In the genomic region with DNA sequence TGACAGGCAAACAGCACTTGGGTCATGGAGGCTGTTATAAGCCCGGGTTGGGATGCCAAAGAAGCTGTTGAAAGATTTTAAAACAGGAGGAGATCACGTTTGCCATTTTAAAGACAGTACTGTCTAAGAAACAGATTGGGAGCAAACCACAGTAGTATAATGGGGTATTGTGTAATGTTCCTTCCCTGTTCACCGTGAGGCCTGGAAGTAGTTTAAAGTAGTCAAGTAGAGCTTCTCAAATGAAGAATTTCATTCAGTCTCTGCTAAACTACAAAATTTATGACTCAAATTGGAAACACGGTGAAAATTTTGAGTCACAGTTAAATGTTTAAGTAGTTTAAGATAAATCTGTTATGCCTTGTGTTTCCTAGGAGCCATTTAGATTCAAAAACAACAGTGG, we compare ENCODE assay signal across 8 cellular contexts. TPM values are rescaled to one million over a fixed set of nuclear protein-coding genes. Genes with fewer than 3 reads are reported as not detected.
A peak's percentile ranks its signal among the peaks of the same experiment; 100 is the strongest.
DNase-seq lines count a peak whose midpoint lies in the region; ATAC-seq and TF ChIP-seq lines count a peak whose summit lies in the region.
"Had no signal": no experiment of that assay in that cellular context is flagged by ENCODE, and none has a peak within 500 bp of the region (broad histone marks: within the 10 kb centered on the region; RNA-seq: fewer than 3 reads in every experiment).

No MANE protein-coding gene starts in this region.

- H3K4me1 ChIP-seq in HEK293 (ENCODE audit: control insufficient read depth, insufficient read depth, low read length) (no peaks in the 10 kb centered on the region), heart left ventricle (peaks cover 2 to 93% (median 58%) of the 10 kb centered on the region in 12 donors)

- intact Hi-C loops in activated CD4-positive, alpha-beta memory T cell treated with anti-CD3 and anti-CD28 coated beads for 36 hours (cut with micrococcal nuclease), result loop anchor here (2.0 to 10.0 kb wide), 2 partner anchors 34 to 258 kb away; no protein-coding TSS in a partner anchor
- intact Hi-C loops in heart left ventricle (cut with DNase I), result no loop called here

- no peaks in the 10 kb centered on the region for H3K27me3 Mint-ChIP-seq in activated CD4-positive, alpha-beta memory T cell treated with anti-CD3 and anti-CD28 coated beads for 36 hours

- H3K36me3 Mint-ChIP-seq in activated CD4-positive, alpha-beta memory T cell treated with anti-CD3 and anti-CD28 coated beads for 36 hours, result peaks cover 20% of the 10 kb centered on the region

- no peaks in the 10 kb centered on the region for H3K9me3 ChIP-seq in HEK293 (ENCODE audit: control insufficient read depth, insufficient read depth, low read depth, low read length)
- H3K9me3 ChIP-seq in heart left ventricle, result no peaks in the 10 kb centered on the region

- ATAC-seq in heart left ventricle (peak in 3 of 4 donors; percentile 14 to 40 (median 14)), GM19351 (IDR thresholded peaks at IDR 0.05; ENCODE audit: unreplicated experiment) (no peak)

- H3K36me3 ChIP-seq in HEK293 (ENCODE audit: control insufficient read depth in 2 of 2, insufficient read depth in 1 of 2, low read length in 2 of 2) (peaks cover 16 to 23% of the 10 kb centered on the region in 2 experiments; a peak in 2 of 3 replicates), heart left ventricle (peaks cover 0 to 72% (median 36%) of the 10 kb centered on the region in 9 donors)

- no peak for TF ChIP-seq POLR2A in heart left ventricle (IDR thresholded peaks at IDR 0.05)

- H3K27me3 ChIP-seq in heart left ventricle, result no peaks in the 10 kb centered on the region

- WGBS in heart left ventricle, 4 donors, result 31 to 42% (median 36%) methylated on average over 4 of the region's 4 CpGs

- DNase-seq in activated CD4-positive, alpha-beta memory T cell treated with anti-CD3 and anti-CD28 coated beads for 36 hours, result no peak
- no peak for DNase-seq in heart left ventricle
- DNase-seq in stromal cell of bone marrow (ENCODE audit: low read depth), result peak; percentile 76
- DNase-seq in GM19238 (ENCODE audit: insufficient read length, low spot score), result no peak
- DNase-seq in NCI-H82 treated with DMSO at 0.1 percent for 48 hours (lab: John Stamatoyannopoulos, UW; ENCODE audit: unreplicated experiment), result no peak
- DNase-seq: hypothalamus had no signal

- peak overlapping the region; percentile 71 for H3K27ac Mint-ChIP-seq in activated CD4-positive, alpha-beta memory T cell treated with anti-CD3 and anti-CD28 coated beads for 36 hours

- no peaks in the 10 kb centered on the region for H3K9me3 Mint-ChIP-seq in activated CD4-positive, alpha-beta memory T cell treated with anti-CD3 and anti-CD28 coated beads for 36 hours

- TF ChIP-seq CTCF in HEK293 (tag by site-specific recombination; IDR thresholded peaks at IDR 0.05), result no peak
- TF ChIP-seq CTCF in heart left ventricle (IDR thresholded peaks at IDR 0.05), result no peak

- peaks cover 49% of the 10 kb centered on the region for H3K4me1 Mint-ChIP-seq in activated CD4-positive, alpha-beta memory T cell treated with anti-CD3 and anti-CD28 coated beads for 36 hours (ENCODE audit: low read depth)

- POLR2A ChIA-PET in HEK293 (lab: Yijun Ruan, JAX), result no interaction called here
- POLR2A ChIA-PET in activated CD4-positive, alpha-beta memory T cell treated with anti-CD3 and anti-CD28 coated beads for 36 hours (lab: Charles Lee), result interaction anchor here (1.4 to 1.5 kb wide), 2 partner anchors 36 to 151 kb away, joined by 3 to 5 read pairs; a partner anchor contains a TSS

- no peak overlapping the region for H3K4me3 Mint-ChIP-seq in activated CD4-positive, alpha-beta memory T cell treated with anti-CD3 and anti-CD28 coated beads for 36 hours

- H3K27ac ChIP-seq in HEK293 (ENCODE audit: extremely low read depth, low read depth, low read length) (no peak overlapping the region), heart left ventricle (peak overlapping the region in 11 of 12 donors; percentile 3 to 69 (median 24))

- CTCF ChIA-PET in HEK293 (lab: Yijun Ruan, JAX), result no interaction called here
- CTCF ChIA-PET in activated CD4-positive, alpha-beta memory T cell treated with anti-CD3 and anti-CD28 coated beads for 36 hours (lab: Charles Lee), result interaction anchor here (0.8 to 0.9 kb wide), 2 partner anchors 14 to 114 kb away, joined by 3 to 4 read pairs; no protein-coding TSS in a partner anchor

- H3K4me3 ChIP-seq in HEK293 (ENCODE audit: low read depth, low read length) (no peak overlapping the region), heart left ventricle (no peak overlapping the region)

TF ChIP-seq in HEK293, 187 proteins besides CTCF, POLR2A, EP300 and RAD21:
- TF ChIP-seq, protein P1, sequence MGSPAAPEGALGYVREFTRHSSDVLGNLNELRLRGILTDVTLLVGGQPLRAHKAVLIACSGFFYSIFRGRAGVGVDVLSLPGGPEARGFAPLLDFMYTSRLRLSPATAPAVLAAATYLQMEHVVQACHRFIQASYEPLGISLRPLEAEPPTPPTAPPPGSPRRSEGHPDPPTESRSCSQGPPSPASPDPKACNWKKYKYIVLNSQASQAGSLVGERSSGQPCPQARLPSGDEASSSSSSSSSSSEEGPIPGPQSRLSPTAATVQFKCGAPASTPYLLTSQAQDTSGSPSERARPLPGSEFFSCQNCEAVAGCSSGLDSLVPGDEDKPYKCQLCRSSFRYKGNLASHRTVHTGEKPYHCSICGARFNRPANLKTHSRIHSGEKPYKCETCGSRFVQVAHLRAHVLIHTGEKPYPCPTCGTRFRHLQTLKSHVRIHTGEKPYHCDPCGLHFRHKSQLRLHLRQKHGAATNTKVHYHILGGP (tag by site-specific recombination; IDR thresholded peaks at IDR 0.05), result no peak
- TF ChIP-seq, protein P2, sequence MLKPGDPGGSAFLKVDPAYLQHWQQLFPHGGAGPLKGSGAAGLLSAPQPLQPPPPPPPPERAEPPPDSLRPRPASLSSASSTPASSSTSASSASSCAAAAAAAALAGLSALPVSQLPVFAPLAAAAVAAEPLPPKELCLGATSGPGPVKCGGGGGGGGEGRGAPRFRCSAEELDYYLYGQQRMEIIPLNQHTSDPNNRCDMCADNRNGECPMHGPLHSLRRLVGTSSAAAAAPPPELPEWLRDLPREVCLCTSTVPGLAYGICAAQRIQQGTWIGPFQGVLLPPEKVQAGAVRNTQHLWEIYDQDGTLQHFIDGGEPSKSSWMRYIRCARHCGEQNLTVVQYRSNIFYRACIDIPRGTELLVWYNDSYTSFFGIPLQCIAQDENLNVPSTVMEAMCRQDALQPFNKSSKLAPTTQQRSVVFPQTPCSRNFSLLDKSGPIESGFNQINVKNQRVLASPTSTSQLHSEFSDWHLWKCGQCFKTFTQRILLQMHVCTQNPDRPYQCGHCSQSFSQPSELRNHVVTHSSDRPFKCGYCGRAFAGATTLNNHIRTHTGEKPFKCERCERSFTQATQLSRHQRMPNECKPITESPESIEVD (tag by site-specific recombination; IDR thresholded peaks at IDR 0.05), result peak; percentile 74

RNA-seq across cellular contexts. Expression of a gene that starts 35.8 kb away (rescaled TPM):
- total RNA-seq in activated CD4-positive, alpha-beta memory T cell treated with anti-CD3 and anti-CD28 coated beads for 36 hours, result 100 to 1,000 TPM; 144 to 152 TPM
- 1,000 to 10,000 TPM; 1,194 to 2,963 (median 1,871) TPM for total RNA-seq in heart left ventricle
- polyA plus RNA-seq in heart left ventricle, result 1,000 to 10,000 TPM in 1 of 2 donors, 100 to 1,000 TPM in 1; 494 to 1,113 TPM

Comparison
In these comparisons a context has a peak if more than half of its experiments do, and no peak if none do; other contexts are left out.
1. RNA of a gene that starts 35.8 kb away (total RNA-seq): 1,194 to 2,963 TPM in heart left ventricle; 144 to 152 TPM in activated CD4-positive, alpha-beta memory T cell treated with anti-CD3 and anti-CD28 coated beads for 36 hours; every median in the first group is over 4 times any median in the second.